ENCODE assay signal across 14 cellular contexts in the genomic region with DNA sequence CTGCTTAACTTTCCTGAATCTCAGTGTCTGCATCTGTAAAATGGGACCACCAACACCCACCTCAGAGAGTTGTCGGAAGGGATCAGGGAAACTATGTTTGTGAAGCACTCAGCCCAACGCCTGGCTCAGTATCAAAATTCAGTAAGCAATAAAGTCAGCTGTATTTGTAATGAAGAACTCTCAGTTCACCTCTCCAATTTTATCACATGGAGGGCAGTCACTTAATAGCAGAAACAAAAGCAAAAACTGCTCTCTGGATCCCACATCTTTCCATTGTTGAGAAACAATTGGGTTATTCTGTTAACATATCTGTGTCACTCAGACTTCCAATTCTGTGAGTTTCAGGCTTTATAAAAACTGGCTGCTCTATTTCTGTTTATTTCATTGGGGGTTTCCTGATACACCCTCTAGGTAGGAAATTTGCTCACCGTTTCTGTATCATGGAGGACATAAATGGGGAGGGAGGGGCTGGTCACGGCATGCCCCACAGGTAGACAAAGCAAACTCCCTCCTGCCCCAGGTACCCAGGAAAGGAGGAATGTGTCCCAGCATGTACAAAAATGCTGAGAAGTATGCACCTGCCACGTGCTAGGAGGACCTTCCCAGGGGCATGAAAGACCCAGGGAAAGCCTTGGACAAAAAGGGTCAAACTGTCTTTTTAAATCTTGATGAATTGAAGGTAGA.
DNase-seq lines count a peak whose midpoint lies in the region; ATAC-seq, FAIRE-seq and TF ChIP-seq lines count a peak whose summit lies in the region.
"Had no signal": no experiment of that assay in that cellular context is flagged by ENCODE, and none has a peak within 500 bp of the region (broad histone marks: within the 10 kb centered on the region; RNA-seq: fewer than 3 reads in every experiment).

No MANE protein-coding gene starts in this region.

- no peak overlapping the region for H3K4me2 ChIP-seq in hepatocyte

- no peaks in the 10 kb centered on the region for H3K9me2 ChIP-seq in hepatocyte (replicated peaks; ENCODE audit: insufficient read depth)

- FAIRE-seq in urothelium cell line (lab: Jason Lieb, UNC): no peak
- FAIRE-seq: G401.6, H1 had no signal

- no peaks in the 10 kb centered on the region for H3K27me3 ChIP-seq in hepatocyte
- H3K27me3 ChIP-seq: sigmoid colon had no signal

- H3K27ac ChIP-seq in hepatocyte: peak overlapping the region; percentile 59
- H3K27ac ChIP-seq: sigmoid colon had no signal

- H3K79me2 ChIP-seq in hepatocyte: peaks cover 2% of the 10 kb centered on the region

- no peaks in the 10 kb centered on the region for H3K36me3 ChIP-seq in hepatocyte (replicated peaks; ENCODE audit: insufficient read depth, low read depth)
- H3K36me3 ChIP-seq: sigmoid colon had no signal

- H3K4me3 ChIP-seq in hepatocyte (no peak overlapping the region), foreskin fibroblast (ENCODE audit: low read depth in 1 of 2, low read length in 2 of 2) (no peak overlapping the region)
- H3K4me3 ChIP-seq: sigmoid colon had no signal

- TF ChIP-seq CTCF in hepatocyte (IDR thresholded peaks at IDR 0.05; ENCODE audit: poor library complexity): no peak
- no peak for TF ChIP-seq CTCF in foreskin fibroblast (IDR thresholded peaks at IDR 0.05; ENCODE audit: low read depth, low read length)

- DNase-seq in hepatocyte (ENCODE audit: low spot score) (no peak), urothelium cell line (ENCODE audit: low spot score) (no peak), KG1 (lab: John Stamatoyannopoulos, UW) (no peak), NCI-H345 treated with DMSO at 0.1 percent for 48 hours (lab: John Stamatoyannopoulos, UW; ENCODE audit: unreplicated experiment) (no peak), foreskin fibroblast (no peak)
- DNase-seq: effector CD4-positive, alpha-beta T cell; left colon; RPMI8226; sigmoid colon had no signal

- ATAC-seq in GM18511 (IDR thresholded peaks at IDR 0.05; ENCODE audit: unreplicated experiment) (peak; percentile 32), GM21447 (IDR thresholded peaks at IDR 0.05; ENCODE audit: unreplicated experiment) (peak; percentile 11), HG03575 (IDR thresholded peaks at IDR 0.05; ENCODE audit: extremely low read depth, insufficient number of reproducible peaks, low FRiP score, unreplicated experiment) (peak; percentile 1)

- peaks cover 6% of the 10 kb centered on the region for H3K4me1 ChIP-seq in hepatocyte (ENCODE audit: insufficient read depth)
- H3K4me1 ChIP-seq: sigmoid colon had no signal

- WGBS in hepatocyte (ENCODE audit: low lambda C conversion rate, missing lambda C conversion rate): 72% methylated on average over 5 of the region's 5 CpGs

- H2AFZ ChIP-seq in hepatocyte: peak overlapping the region; percentile 8

- H3K9me3 ChIP-seq in hepatocyte (ENCODE audit: low read depth): no peaks in the 10 kb centered on the region
- H3K9me3 ChIP-seq: sigmoid colon had no signal

- no peaks in the 10 kb centered on the region for H4K20me1 ChIP-seq in hepatocyte (ENCODE audit: insufficient read depth, poor library complexity, severe bottlenecking)
